14 cellular contexts compared by ENCODE assay signal in the genomic region with DNA sequence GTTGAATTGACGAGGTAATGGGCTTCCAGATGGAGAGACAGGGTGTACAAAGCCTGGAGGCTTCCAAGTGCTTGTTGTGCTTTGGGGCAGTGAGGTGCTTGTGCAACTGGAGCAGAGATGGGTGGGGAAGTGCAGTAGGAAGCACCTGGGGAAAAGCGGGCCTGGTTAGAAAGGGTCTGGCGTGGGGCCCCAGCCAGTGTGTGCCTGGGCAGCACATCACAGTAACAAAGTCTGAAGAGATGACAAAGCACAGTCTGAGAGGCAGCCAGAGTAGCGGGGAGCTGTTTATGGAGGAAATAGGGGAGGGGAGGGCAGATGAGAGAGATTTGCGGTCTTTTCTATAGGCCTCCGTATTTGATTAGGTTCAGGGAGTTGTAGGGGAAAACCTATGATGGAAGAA. TPM values are rescaled to one million over a fixed set of nuclear protein-coding genes. Genes with fewer than 3 reads are reported as not detected.
DNase-seq lines count a peak whose midpoint lies in the region; ATAC-seq, FAIRE-seq and TF ChIP-seq lines count a peak whose summit lies in the region.
"Had no signal": no experiment of that assay in that cellular context is flagged by ENCODE, and none has a peak within 500 bp of the region (broad histone marks: within the 10 kb centered on the region; RNA-seq: fewer than 3 reads in every experiment).

No MANE protein-coding gene starts in this region.

- TF ChIP-seq RAD21 in H1 (IDR thresholded peaks at IDR 0.05 in 1 of 2, conservative IDR thresholded peaks at IDR 0.05 in 1 of 2; ENCODE audit: low read depth in 2 of 2, low read length in 2 of 2): no peak

- H4K5ac ChIP-seq in H1 (ENCODE audit: insufficient read length, low read depth, low read length): no peak overlapping the region

- H3K4me3 ChIP-seq in cardiac muscle cell: no peak overlapping the region
- no peak overlapping the region for H3K4me3 ChIP-seq in H1 (ENCODE audit: extremely low read depth in 1 of 4, insufficient read depth in 2 of 4, low read depth in 3 of 4, low read length in 4 of 4)
- H3K4me3 ChIP-seq: lower lobe of right lung had no signal

- no peak overlapping the region for H3K4ac ChIP-seq in H1 (replicated peaks; ENCODE audit: insufficient read length, low read depth, low read length)

- no peak overlapping the region for H3K56ac ChIP-seq in H1 (replicated peaks; ENCODE audit: insufficient read length, low read depth, low read length)

- no peak for TF ChIP-seq CTCF in cardiac muscle cell (IDR thresholded peaks at IDR 0.05; ENCODE audit: low read depth, low read length)
- no peak for TF ChIP-seq CTCF in activated B cell treated with CpG ODN at 0.5 μM for 24 hours (IDR thresholded peaks at IDR 0.05)
- no peak for TF ChIP-seq CTCF in H1 (IDR thresholded peaks at IDR 0.05; ENCODE audit: control extremely low read depth in 1 of 3, insufficient read depth in 1 of 3, low read depth in 1 of 3, low read length in 3 of 3)

- H2BK20ac ChIP-seq in H1 (ENCODE audit: low read length): no peak overlapping the region

- TF ChIP-seq EP300 in H1 (IDR thresholded peaks at IDR 0.05; ENCODE audit: borderline replicate concordance in 1 of 2, low read depth in 2 of 2, low read length in 2 of 2): no peak

- no peak overlapping the region for H2BK15ac ChIP-seq in H1 (ENCODE audit: low read length)

- H2BK12ac ChIP-seq in H1 (ENCODE audit: low read depth, low read length): no peak overlapping the region

- no peaks in the 10 kb centered on the region for H3K23me2 ChIP-seq in H1 (ENCODE audit: low read depth, low read length)

- intact Hi-C loops in Right ventricle myocardium superior (cut with DNase I) (loop anchor here (5.0 to 10.0 kb wide), 2 partner anchors 190 to 343 kb away; no protein-coding TSS in a partner anchor), activated B cell treated with CpG ODN at 0.5 μM for 24 hours (cut with micrococcal nuclease) (loop anchor here (1.0 to 5.0 kb wide), 5 partner anchors 16 to 798 kb away; a partner anchor contains a TSS)

- H4K20me1 ChIP-seq in H1 (replicated peaks in 1 of 2; ENCODE audit: control insufficient read depth in 1 of 2, insufficient read depth in 2 of 2, low read length in 2 of 2): peaks cover 12 to 30% of the 10 kb centered on the region in 2 experiments

- peaks cover 45% of the 10 kb centered on the region for H3K4me1 Mint-ChIP-seq in activated B cell treated with CpG ODN at 0.5 μM for 24 hours
- H3K4me1 Mint-ChIP-seq in stimulated activated memory B cell treated with anti-CD40 and anti-IgM and Interleukin-4, amounts not matched to agents 10 μg/mL and 1 μg/mL and 100 μg/mL, for 72 hours: peaks cover 58% of the 10 kb centered on the region

- H2AFZ ChIP-seq in H1 (ENCODE audit: low read length): no peak overlapping the region

- WGBS in H1 (ENCODE audit: extremely low coverage in 1 of 2, insufficient coverage in 1 of 2, insufficient read length in 1 of 2, insufficient replicate concordance in 2 of 2, low coverage in 1 of 2, low lambda C conversion rate in 2 of 2, missing lambda C conversion rate in 1 of 2), 2 experiments: 76% methylated on average over 6 of the region's 6 CpGs; no CpG with 5 or more reads in 1 of the 2 experiments

- no peaks in the 10 kb centered on the region for H3K4me1 ChIP-seq in cardiac muscle cell (ENCODE audit: low read depth)
- no peaks in the 10 kb centered on the region for H3K4me1 ChIP-seq in H1 (replicated peaks in 1 of 4; ENCODE audit: control insufficient read depth in 3 of 4, insufficient read depth in 4 of 4, low read length in 3 of 4)

- H3K4me3 Mint-ChIP-seq in activated B cell treated with CpG ODN at 0.5 μM for 24 hours: no peak overlapping the region
- H3K4me3 Mint-ChIP-seq in stimulated activated memory B cell treated with anti-CD40 and anti-IgM and Interleukin-4, amounts not matched to agents 10 μg/mL and 1 μg/mL and 100 μg/mL, for 72 hours: no peak overlapping the region

- POLR2A ChIA-PET in activated B cell treated with CpG ODN at 0.5 μM for 24 hours (lab: Charles Lee): interaction anchor here (1.3 kb wide), 1 partner anchor 16 kb away, joined by 9 read pairs; a partner anchor contains a TSS
- POLR2A ChIA-PET in H1 (lab: Charles Lee; ENCODE audit: partially characterized antibody): interaction anchor here (1.0 to 1.9 kb wide), 4 partner anchors 12 to 35 kb away, joined by 3 to 14 read pairs (median 5); a partner anchor contains a TSS

- FAIRE-seq in H1 (lab: Jason Lieb, UNC) (no peak), H54 (lab: Jason Lieb, UNC) (no peak)

- H3K18ac ChIP-seq in H1 (ENCODE audit: extremely low read depth, low read length): no peak overlapping the region

- H3K27ac ChIP-seq in cardiac muscle cell (peak overlapping the region; percentile 39), H1 (ENCODE audit: low read depth, low read length) (no peak overlapping the region)
- H3K27ac ChIP-seq: lower lobe of right lung had no signal

- no peak overlapping the region for H3K23ac ChIP-seq in H1 (ENCODE audit: insufficient read length)

- no peak for DNase-seq in cardiac muscle cell (ENCODE audit: low read depth in 1 of 2, low spot score in 1 of 2)
- DNase-seq in Right ventricle myocardium superior: no peak
- DNase-seq in activated B cell treated with CpG ODN at 0.5 μM for 24 hours: no peak
- no peak for DNase-seq in H1 (ENCODE audit: low read depth in 1 of 2, low spot score in 2 of 2)
- no peak for DNase-seq in stimulated activated CD8-positive, alpha-beta memory T cell treated with anti-CD3 and anti-CD28 coated beads, Interleukin-4, amount 100 ng/mL, for 48 hours
- no peak for DNase-seq in HCEC 1CT
- DNase-seq in H54 (ENCODE audit: insufficient read length, low spot score): no peak
- DNase-seq: activated CD4-positive, CD25-positive, alpha-beta regulatory T cell treated with anti-CD3 and anti-CD28 coated beads, Interleukin-2, amount 50 U/mL, for 72 hours; hippocampal formation; lower lobe of right lung; NCI-H524; SHP77; trophoblast cell had no signal

- H2BK120ac ChIP-seq in H1 (replicated peaks; ENCODE audit: low read depth, low read length): no peak overlapping the region

- no peak overlapping the region for H4K8ac ChIP-seq in H1 (ENCODE audit: extremely low read depth, insufficient read depth, low read length)

- no peak overlapping the region for H3K14ac ChIP-seq in H1 (ENCODE audit: insufficient read length)

- H3K9me3 ChIP-seq in cardiac muscle cell (ENCODE audit: low read depth): no peaks in the 10 kb centered on the region
- no peaks in the 10 kb centered on the region for H3K9me3 ChIP-seq in H1 (ENCODE audit: insufficient read depth in 2 of 2, low read depth in 1 of 2, low read length in 1 of 2)
- H3K9me3 ChIP-seq: lower lobe of right lung had no signal

- H3K4me2 ChIP-seq in H1 (ENCODE audit: insufficient read depth in 1 of 2, low read depth in 2 of 2, low read length in 2 of 2): no peak overlapping the region

- no peak overlapping the region for H3K9ac ChIP-seq in H1 (replicated peaks in 1 of 4; ENCODE audit: extremely low read depth in 1 of 4, low read depth in 3 of 4, low read length in 3 of 4)

- 0 out of 2 replicates have a peak overlapping the region, but pooled peaks have one; percentile 17 for H2BK5ac ChIP-seq in H1 (ENCODE audit: low read depth, low read length)

- peaks cover 18 to 93% of the 10 kb centered on the region in 2 experiments for H3K79me2 ChIP-seq in H1 (ENCODE audit: control insufficient read depth in 1 of 2, insufficient read depth in 2 of 2, low read length in 2 of 2)

- H4K91ac ChIP-seq in H1 (replicated peaks; ENCODE audit: insufficient read length, low read length): no peak overlapping the region

- H3K27me3 ChIP-seq in cardiac muscle cell (no peaks in the 10 kb centered on the region), H1 (replicated peaks in 1 of 4; ENCODE audit: control insufficient read depth in 3 of 4, extremely low read depth in 1 of 4, insufficient read depth in 3 of 4, low read length in 3 of 4) (no peaks in the 10 kb centered on the region)

- H3K36me3 Mint-ChIP-seq in activated B cell treated with CpG ODN at 0.5 μM for 24 hours (ENCODE audit: low read depth): peaks cover 70% of the 10 kb centered on the region
- H3K36me3 Mint-ChIP-seq in stimulated activated memory B cell treated with anti-CD40 and anti-IgM and Interleukin-4, amounts not matched to agents 10 μg/mL and 1 μg/mL and 100 μg/mL, for 72 hours: peaks cover 58% of the 10 kb centered on the region

- H3K79me1 ChIP-seq in H1 (ENCODE audit: low read depth, low read length): peaks cover 21% of the 10 kb centered on the region

- no peak for TF ChIP-seq POLR2A in H1 (IDR thresholded peaks at IDR 0.05; ENCODE audit: control extremely low read depth in 1 of 2, low read depth in 2 of 2, low read length in 2 of 2)
- TF ChIP-seq POLR2A in H54 (IDR thresholded peaks at IDR 0.05; ENCODE audit: low read depth, low read length): no peak

- CTCF ChIA-PET in activated B cell treated with CpG ODN at 0.5 μM for 24 hours (lab: Charles Lee): interaction anchor here (1.1 to 4.1 kb wide), 7 partner anchors 12 to 373 kb away, joined by 3 to 79 read pairs (median 6); a partner anchor contains a TSS
- CTCF ChIA-PET in H1 (lab: Charles Lee; ENCODE audit: partially characterized antibody): interaction anchor here (1.2 to 3.0 kb wide), 24 partner anchors 10 to 341 kb away, joined by 3 to 18 read pairs (median 6); a partner anchor contains a TSS

- H3K27ac Mint-ChIP-seq in activated B cell treated with CpG ODN at 0.5 μM for 24 hours: peak overlapping the region; percentile 51
- H3K27ac Mint-ChIP-seq in stimulated activated memory B cell treated with anti-CD40 and anti-IgM and Interleukin-4, amounts not matched to agents 10 μg/mL and 1 μg/mL and 100 μg/mL, for 72 hours: peak overlapping the region; percentile 46

- no peak overlapping the region for H2AK5ac ChIP-seq in H1 (ENCODE audit: low read depth, low read length)

- no peaks in the 10 kb centered on the region for H3K27me3 Mint-ChIP-seq in activated B cell treated with CpG ODN at 0.5 μM for 24 hours
- no peaks in the 10 kb centered on the region for H3K27me3 Mint-ChIP-seq in stimulated activated memory B cell treated with anti-CD40 and anti-IgM and Interleukin-4, amounts not matched to agents 10 μg/mL and 1 μg/mL and 100 μg/mL, for 72 hours

- no peaks in the 10 kb centered on the region for H3K9me3 Mint-ChIP-seq in activated B cell treated with CpG ODN at 0.5 μM for 24 hours
- no peaks in the 10 kb centered on the region for H3K9me3 Mint-ChIP-seq in stimulated activated memory B cell treated with anti-CD40 and anti-IgM and Interleukin-4, amounts not matched to agents 10 μg/mL and 1 μg/mL and 100 μg/mL, for 72 hours

- ATAC-seq in Right ventricle myocardium superior (ENCODE audit: poor library complexity) (no peak), activated B cell treated with CpG ODN at 0.5 μM for 24 hours (ENCODE audit: low read depth) (no peak)
- ATAC-seq in stimulated activated memory B cell treated with anti-CD40 and anti-IgM and Interleukin-4, amounts not matched to agents 10 μg/mL and 1 μg/mL and 100 μg/mL, for 72 hours: no peak
- ATAC-seq: lower lobe of right lung had no signal

- peaks cover 8% of the 10 kb centered on the region for H3K36me3 ChIP-seq in cardiac muscle cell
- peaks cover 8 to 41% (median 16%) of the 10 kb centered on the region in 4 experiments for H3K36me3 ChIP-seq in H1 (ENCODE audit: control insufficient read depth in 2 of 4, insufficient read depth in 4 of 4, low read length in 3 of 4)

RNA-seq across cellular contexts. Expression of a gene that starts 15.3 kb away (rescaled TPM):
- total RNA-seq in cardiac muscle cell (5.8 and 7.8 TPM in 2 replicates), Right ventricle myocardium superior (3.8 TPM), activated B cell treated with CpG ODN at 0.5 μM for 24 hours (3.2 and 5.9 TPM in 2 replicates)
- polyA plus RNA-seq in cardiac muscle cell (12.1 and 13.3 TPM in 2 replicates), H1 (2011; rRNA removed) (0.67 and 0.86 TPM in 2 replicates)
- 0.48 and 0.50 TPM in 2 replicates for total RNA-seq in H1 (2021; fragmentation: NEBNext Ultra II Directional; extraction: Animal tissue kit (Norgen Biotek cat#: 25700))
- 1.2 TPM for polyA plus RNA-seq in H1 (2011; cell fraction: cytosol; rRNA removed)
- polyA plus RNA-seq in H1 (2011; cell fraction: nucleus; rRNA removed): 0.86 TPM
- 0.33 to 1.8 TPM (median 0.95 TPM) in 4 replicates for polyA plus RNA-seq in H1 (2012, experiment 1 of 2)
- polyA plus RNA-seq in H1 (2012, experiment 2 of 2): 0.29 TPM
- 0.39 TPM for polyA plus RNA-seq in H1 (2013, experiment 1 of 2)
- 0.52 TPM for polyA plus RNA-seq in H1 (2013, experiment 2 of 2)
- polyA minus RNA-seq in H1 (2011; rRNA and poly(A)+ RNA removed): 1.6 and 1.9 TPM in 2 replicates
- 1.1 TPM for polyA minus RNA-seq in H1 (2011; cell fraction: cytosol; rRNA and poly(A)+ RNA removed)
- polyA minus RNA-seq in H1 (2011; cell fraction: nucleus; rRNA and poly(A)+ RNA removed): 4.6 TPM

RNA-seq across cellular contexts. Expression of a gene that starts 15.5 kb away (rescaled TPM):
- 150 and 201 TPM in 2 replicates for total RNA-seq in cardiac muscle cell
- polyA plus RNA-seq in cardiac muscle cell: 208 and 259 TPM in 2 replicates
- 86.0 TPM for total RNA-seq in Right ventricle myocardium superior
- total RNA-seq in activated B cell treated with CpG ODN at 0.5 μM for 24 hours: 106 and 109 TPM in 2 replicates
- 226 and 236 TPM in 2 replicates for total RNA-seq in H1 (2021; fragmentation: NEBNext Ultra II Directional; extraction: Animal tissue kit (Norgen Biotek cat#: 25700))
- 299 and 379 TPM in 2 replicates for polyA plus RNA-seq in H1 (2011; rRNA removed)
- polyA plus RNA-seq in H1 (2011; cell fraction: cytosol; rRNA removed): 314 TPM
- polyA plus RNA-seq in H1 (2011; cell fraction: nucleus; rRNA removed): 372 TPM
- polyA plus RNA-seq in H1 (2012, experiment 1 of 2): 206 to 251 TPM (median 231 TPM) in 4 replicates
- 85.9 TPM for polyA plus RNA-seq in H1 (2012, experiment 2 of 2)
- polyA plus RNA-seq in H1 (2013, experiment 1 of 2): 637 TPM
- 621 TPM for polyA plus RNA-seq in H1 (2013, experiment 2 of 2)
- 508 and 613 TPM in 2 replicates for polyA minus RNA-seq in H1 (2011; rRNA and poly(A)+ RNA removed)
- polyA minus RNA-seq in H1 (2011; cell fraction: cytosol; rRNA and poly(A)+ RNA removed): 251 TPM
- polyA minus RNA-seq in H1 (2011; cell fraction: nucleus; rRNA and poly(A)+ RNA removed): 176 TPM
